8 cellular contexts compared by ENCODE assay signal in genomic region chr1:240092301-240093119, GRCh38. TPM values are rescaled to one million over a fixed set of nuclear protein-coding genes. Genes with fewer than 3 reads are reported as not detected.
DNase-seq lines count a peak whose midpoint lies in the region; ATAC-seq and TF ChIP-seq lines count a peak whose summit lies in the region.

No MANE protein-coding gene starts in this region.

- ATAC-seq in Right ventricle myocardium superior (ENCODE audit: poor library complexity) (no peak), GM21723 (IDR thresholded peaks at IDR 0.05; ENCODE audit: unreplicated experiment) (no peak)

- H3K4me1 ChIP-seq in right atrium auricular region = peaks cover 0 to 24% of the 10 kb centered on the region in 2 donors
- no peaks in the 10 kb centered on the region for H3K4me1 ChIP-seq in iPS-15b (ENCODE audit: control insufficient read depth, insufficient read depth, low read length)
- peaks cover 17% of the 10 kb centered on the region for H3K4me1 ChIP-seq in stomach smooth muscle (ENCODE audit: control insufficient read depth, insufficient read depth, low read length)

- TF ChIP-seq CTCF in right atrium auricular region (IDR thresholded peaks at IDR 0.05) (no peak), astrocyte of the cerebellum (IDR thresholded peaks at IDR 0.05; ENCODE audit: low read depth, low read length, missing control alignments) (peak; percentile 35)

- intact Hi-C loops in Right ventricle myocardium superior (cut with DNase I) = no loop called here

- H3K9ac ChIP-seq in iPS-15b (ENCODE audit: low read depth, low read length) (no peak overlapping the region), stomach smooth muscle (ENCODE audit: low read length in 2 of 2) (peak overlapping the region; percentile 28 to 55)

- DNase-seq in Right ventricle myocardium superior (peak; percentile 40), right atrium auricular region (ENCODE audit: low spot score) (no peak), astrocyte of the cerebellum (ENCODE audit: low read depth) (no peak), DMS114 treated with DMSO at 0.1 percent for 48 hours (lab: John Stamatoyannopoulos, UW; ENCODE audit: unreplicated experiment) (no peak), HuH-7 (ENCODE audit: low spot score) (no peak)

- H3K27ac ChIP-seq in right atrium auricular region (no peak overlapping the region), stomach smooth muscle (ENCODE audit: low read length) (no peak overlapping the region)

- H3K4me3 ChIP-seq in right atrium auricular region (peak overlapping the region in 1 of 2 donors; percentile 45), astrocyte of the cerebellum (ENCODE audit: low read depth, low read length) (peak overlapping the region; percentile 70), iPS-15b (ENCODE audit: low read depth, low read length) (peak overlapping the region; percentile 41), stomach smooth muscle (ENCODE audit: low read length in 2 of 2) (peak overlapping the region; percentile 66 to 77)

- in situ Hi-C loops in astrocyte of the cerebellum (cut with HindIII; ENCODE audit: low sequenced_read_pairs) = no loop called here

- H3K36me3 ChIP-seq in right atrium auricular region (no peaks in the 10 kb centered on the region), iPS-15b (ENCODE audit: control insufficient read depth, insufficient read depth, low read length) (no peaks in the 10 kb centered on the region), stomach smooth muscle (ENCODE audit: control insufficient read depth in 2 of 2, insufficient read depth in 2 of 2, low read length in 2 of 2) (no peaks in the 10 kb centered on the region)

- no peaks in the 10 kb centered on the region for H3K9me3 ChIP-seq in right atrium auricular region
- no peaks in the 10 kb centered on the region for H3K9me3 ChIP-seq in iPS-15b (ENCODE audit: control insufficient read depth, insufficient read depth, low read length)
- no peaks in the 10 kb centered on the region for H3K9me3 ChIP-seq in stomach smooth muscle (ENCODE audit: control insufficient read depth in 2 of 2, low read length in 2 of 2)

- H3K27me3 ChIP-seq in right atrium auricular region = peaks cover 4 to 28% of the 10 kb centered on the region in 2 donors
- peaks cover 16% of the 10 kb centered on the region for H3K27me3 ChIP-seq in iPS-15b (ENCODE audit: control insufficient read depth, insufficient read depth, low read length)
- peaks cover 0 to 26% of the 10 kb centered on the region in 2 donors for H3K27me3 ChIP-seq in stomach smooth muscle (ENCODE audit: control insufficient read depth in 1 of 2, insufficient read depth in 2 of 2, low read length in 2 of 2)

RNA-seq across cellular contexts. Expression of gene FMN2, which starts 0.8 kb away (rescaled TPM):
- total RNA-seq in Right ventricle myocardium superior (not detected), right atrium auricular region (under 1 TPM in 1 of 2 donors, not detected in 1; 0.15 TPM)
